ENCODE assay signal across 15 cellular contexts in the genomic region with DNA sequence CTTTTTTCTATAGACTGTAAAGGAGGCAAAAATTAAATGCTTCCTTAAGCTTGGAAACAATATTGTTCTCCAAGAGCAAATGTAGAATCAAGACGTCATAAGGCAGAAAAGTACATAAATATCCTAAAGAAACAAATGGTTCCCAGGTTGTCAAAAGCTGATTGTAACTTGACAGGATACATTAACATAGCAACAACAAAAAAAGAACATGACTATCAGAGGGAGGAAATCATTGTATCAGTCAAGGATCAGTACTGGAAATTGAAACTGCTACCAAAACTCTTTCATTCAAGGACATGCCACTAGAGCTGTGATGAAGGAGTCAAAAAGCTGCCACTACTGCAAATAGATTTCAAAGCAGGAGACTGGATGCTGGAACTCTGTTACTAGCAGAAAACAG.
DNase-seq lines count a peak whose midpoint lies in the region; ATAC-seq, FAIRE-seq and TF ChIP-seq lines count a peak whose summit lies in the region.
"Had no signal": no experiment of that assay in that cellular context is flagged by ENCODE, and none has a peak within 500 bp of the region (broad histone marks: within the 10 kb centered on the region; RNA-seq: fewer than 3 reads in every experiment).

No MANE protein-coding gene starts in this region.

- DNase-seq in A549 (ENCODE audit: low read depth in 1 of 2, low spot score in 1 of 2) (no peak), CD14-positive monocyte (ENCODE audit: low spot score) (no peak), OCI-M1 (lab: John Stamatoyannopoulos, UW) (peak; percentile 19), epithelial cell of prostate (ENCODE audit: low read depth, low spot score) (no peak), GDM1 (lab: John Stamatoyannopoulos, UW) (no peak)
- no peak for DNase-seq in effector CD8-positive, alpha-beta T cell (lab: John Stamatoyannopoulos, UW)
- DNase-seq: BE2C, EL, NCI-H1417, NCI-H1930, NCI-H2171 treated with DMSO at 0.1 percent for 48 hours, NCI-H82 had no signal

- POLR2A ChIA-PET in A549 (lab: Yijun Ruan, JAX) = interaction anchor here (1.3 kb wide), 1 partner anchor 28 kb away, joined by 10 read pairs; no protein-coding TSS in a partner anchor

- H3K4me3 ChIP-seq in A549 = no peak overlapping the region
- H3K4me3 ChIP-seq: HAP-1 had no signal

- TF ChIP-seq EP300 in A549 (IDR thresholded peaks at IDR 0.05) = no peak

- no peak for TF ChIP-seq CTCF in A549 (IDR thresholded peaks at IDR 0.05)
- TF ChIP-seq CTCF in CD14-positive monocyte (IDR thresholded peaks at IDR 0.05) = no peak

- TF ChIP-seq RAD21 in A549 (conservative IDR thresholded peaks at IDR 0.05 in 1 of 2, IDR thresholded peaks at IDR 0.05 in 1 of 2) = no peak

- H3K4me1 Mint-ChIP-seq in CD14-positive monocyte = peaks cover 36% of the 10 kb centered on the region
- H3K4me1 Mint-ChIP-seq: IgD-negative memory B cell had no signal

- H3K27me3 Mint-ChIP-seq in CD14-positive monocyte (ENCODE audit: low read depth in 3 of 3) = peaks cover 0 to 3% (median 1%) of the 10 kb centered on the region in 3 donors

- H3K36me3 Mint-ChIP-seq in CD14-positive monocyte = no peaks in the 10 kb centered on the region
- H3K36me3 Mint-ChIP-seq: IgD-negative memory B cell had no signal

- peaks cover 80% of the 10 kb centered on the region for H3K4me1 ChIP-seq in A549
- H3K4me1 ChIP-seq: BE2C, HAP-1 had no signal

- TF ChIP-seq POLR2A in A549 (IDR thresholded peaks at IDR 0.05; ENCODE audit: low read length) = no peak

- H3K27ac Mint-ChIP-seq in CD14-positive monocyte = peak overlapping the region in 5 of 7 donors; percentile 30 to 84 (median 63)
- H3K27ac Mint-ChIP-seq: IgD-negative memory B cell had no signal

- ATAC-seq in A549 (no peak), GM21529 (IDR thresholded peaks at IDR 0.05; ENCODE audit: unreplicated experiment) (no peak)

- CTCF ChIA-PET in A549 (lab: Yijun Ruan, JAX) = interaction anchor here (1.4 to 3.9 kb wide), 2 partner anchors 249 to 306 kb away, joined by 6 to 29 read pairs; no protein-coding TSS in a partner anchor

- no peak overlapping the region for H3K4me3 Mint-ChIP-seq in CD14-positive monocyte
- H3K4me3 Mint-ChIP-seq: IgD-negative memory B cell had no signal

- no peak overlapping the region for H3K4me2 ChIP-seq in A549

- H3K9me3 ChIP-seq in A549 = peaks cover 3% of the 10 kb centered on the region; the same call in 1 of the 3 replicates
- H3K9me3 ChIP-seq: BE2C, HAP-1 had no signal

- 55% methylated on average over 1 of the region's 1 CpG for WGBS in A549 (ENCODE audit: missing lambda C conversion rate)

- intact Hi-C loops in CD14-positive monocyte (cut with micrococcal nuclease) = loop anchor here (5.0 to 10.0 kb wide), 2 partner anchors 36 to 301 kb away; no protein-coding TSS in a partner anchor

- no peaks in the 10 kb centered on the region for H3K9me3 Mint-ChIP-seq in CD14-positive monocyte
- H3K9me3 Mint-ChIP-seq: IgD-negative memory B cell had no signal

- H3K27ac ChIP-seq in A549 (peak overlapping the region; percentile 89 to 96), epithelial cell of prostate (peak overlapping the region; percentile 91)

- no peak for FAIRE-seq in A549 (lab: Jason Lieb, UNC)

TF ChIP-seq in A549, 52 proteins besides CTCF, POLR2A, EP300 and RAD21:
- TF ChIP-seq, protein P1, sequence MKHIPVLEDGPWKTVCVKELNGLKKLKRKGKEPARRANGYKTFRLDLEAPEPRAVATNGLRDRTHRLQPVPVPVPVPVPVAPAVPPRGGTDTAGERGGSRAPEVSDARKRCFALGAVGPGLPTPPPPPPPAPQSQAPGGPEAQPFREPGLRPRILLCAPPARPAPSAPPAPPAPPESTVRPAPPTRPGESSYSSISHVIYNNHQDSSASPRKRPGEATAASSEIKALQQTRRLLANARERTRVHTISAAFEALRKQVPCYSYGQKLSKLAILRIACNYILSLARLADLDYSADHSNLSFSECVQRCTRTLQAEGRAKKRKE (CRISPR knock-in tag; IDR thresholded peaks at IDR 0.05; ENCODE audit: low read depth) = no peak
- TF ChIP-seq PHF8 (IDR thresholded peaks at IDR 0.05; ENCODE audit: borderline replicate concordance, low read depth) (no peak), EHF (CRISPR knock-in tag; IDR thresholded peaks at IDR 0.05) (no peak), SREBF2 (IDR thresholded peaks at IDR 0.05) (no peak), MAZ (IDR thresholded peaks at IDR 0.05; ENCODE audit: borderline replicate concordance, low read depth, low read length) (no peak), HOXA7 (CRISPR knock-in tag; IDR thresholded peaks at IDR 0.05) (no peak), SMC3 (IDR thresholded peaks at IDR 0.05) (no peak), NFE2L2 (conservative IDR thresholded peaks at IDR 0.05; ENCODE audit: low read length) (no peak), KDM1A (IDR thresholded peaks at IDR 0.05; ENCODE audit: low read depth) (no peak), CEBPB (IDR thresholded peaks at IDR 0.05) (no peak), TP53 (CRISPR knock-in tag; IDR thresholded peaks at IDR 0.05) (no peak), JUNB (IDR thresholded peaks at IDR 0.05) (no peak), RFX5 (IDR thresholded peaks at IDR 0.05) (no peak), BHLHE40 (IDR thresholded peaks at IDR 0.05; ENCODE audit: low read depth, low read length) (no peak), CBX8 (IDR thresholded peaks at IDR 0.05) (no peak), FOXS1 (CRISPR knock-in tag; IDR thresholded peaks at IDR 0.05) (no peak), CBX2 (IDR thresholded peaks at IDR 0.05; ENCODE audit: borderline replicate concordance, low read depth) (no peak), CHD2 (IDR thresholded peaks at IDR 0.05; ENCODE audit: low read length, partially characterized antibody) (no peak)
- TF ChIP-seq, protein P2, sequence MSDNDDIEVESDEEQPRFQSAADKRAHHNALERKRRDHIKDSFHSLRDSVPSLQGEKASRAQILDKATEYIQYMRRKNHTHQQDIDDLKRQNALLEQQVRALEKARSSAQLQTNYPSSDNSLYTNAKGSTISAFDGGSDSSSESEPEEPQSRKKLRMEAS (IDR thresholded peaks at IDR 0.05) = no peak
- TF ChIP-seq, protein P3, sequence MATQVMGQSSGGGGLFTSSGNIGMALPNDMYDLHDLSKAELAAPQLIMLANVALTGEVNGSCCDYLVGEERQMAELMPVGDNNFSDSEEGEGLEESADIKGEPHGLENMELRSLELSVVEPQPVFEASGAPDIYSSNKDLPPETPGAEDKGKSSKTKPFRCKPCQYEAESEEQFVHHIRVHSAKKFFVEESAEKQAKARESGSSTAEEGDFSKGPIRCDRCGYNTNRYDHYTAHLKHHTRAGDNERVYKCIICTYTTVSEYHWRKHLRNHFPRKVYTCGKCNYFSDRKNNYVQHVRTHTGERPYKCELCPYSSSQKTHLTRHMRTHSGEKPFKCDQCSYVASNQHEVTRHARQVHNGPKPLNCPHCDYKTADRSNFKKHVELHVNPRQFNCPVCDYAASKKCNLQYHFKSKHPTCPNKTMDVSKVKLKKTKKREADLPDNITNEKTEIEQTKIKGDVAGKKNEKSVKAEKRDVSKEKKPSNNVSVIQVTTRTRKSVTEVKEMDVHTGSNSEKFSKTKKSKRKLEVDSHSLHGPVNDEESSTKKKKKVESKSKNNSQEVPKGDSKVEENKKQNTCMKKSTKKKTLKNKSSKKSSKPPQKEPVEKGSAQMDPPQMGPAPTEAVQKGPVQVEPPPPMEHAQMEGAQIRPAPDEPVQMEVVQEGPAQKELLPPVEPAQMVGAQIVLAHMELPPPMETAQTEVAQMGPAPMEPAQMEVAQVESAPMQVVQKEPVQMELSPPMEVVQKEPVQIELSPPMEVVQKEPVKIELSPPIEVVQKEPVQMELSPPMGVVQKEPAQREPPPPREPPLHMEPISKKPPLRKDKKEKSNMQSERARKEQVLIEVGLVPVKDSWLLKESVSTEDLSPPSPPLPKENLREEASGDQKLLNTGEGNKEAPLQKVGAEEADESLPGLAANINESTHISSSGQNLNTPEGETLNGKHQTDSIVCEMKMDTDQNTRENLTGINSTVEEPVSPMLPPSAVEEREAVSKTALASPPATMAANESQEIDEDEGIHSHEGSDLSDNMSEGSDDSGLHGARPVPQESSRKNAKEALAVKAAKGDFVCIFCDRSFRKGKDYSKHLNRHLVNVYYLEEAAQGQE (IDR thresholded peaks at IDR 0.05) = no peak
